In the genomic region with DNA sequence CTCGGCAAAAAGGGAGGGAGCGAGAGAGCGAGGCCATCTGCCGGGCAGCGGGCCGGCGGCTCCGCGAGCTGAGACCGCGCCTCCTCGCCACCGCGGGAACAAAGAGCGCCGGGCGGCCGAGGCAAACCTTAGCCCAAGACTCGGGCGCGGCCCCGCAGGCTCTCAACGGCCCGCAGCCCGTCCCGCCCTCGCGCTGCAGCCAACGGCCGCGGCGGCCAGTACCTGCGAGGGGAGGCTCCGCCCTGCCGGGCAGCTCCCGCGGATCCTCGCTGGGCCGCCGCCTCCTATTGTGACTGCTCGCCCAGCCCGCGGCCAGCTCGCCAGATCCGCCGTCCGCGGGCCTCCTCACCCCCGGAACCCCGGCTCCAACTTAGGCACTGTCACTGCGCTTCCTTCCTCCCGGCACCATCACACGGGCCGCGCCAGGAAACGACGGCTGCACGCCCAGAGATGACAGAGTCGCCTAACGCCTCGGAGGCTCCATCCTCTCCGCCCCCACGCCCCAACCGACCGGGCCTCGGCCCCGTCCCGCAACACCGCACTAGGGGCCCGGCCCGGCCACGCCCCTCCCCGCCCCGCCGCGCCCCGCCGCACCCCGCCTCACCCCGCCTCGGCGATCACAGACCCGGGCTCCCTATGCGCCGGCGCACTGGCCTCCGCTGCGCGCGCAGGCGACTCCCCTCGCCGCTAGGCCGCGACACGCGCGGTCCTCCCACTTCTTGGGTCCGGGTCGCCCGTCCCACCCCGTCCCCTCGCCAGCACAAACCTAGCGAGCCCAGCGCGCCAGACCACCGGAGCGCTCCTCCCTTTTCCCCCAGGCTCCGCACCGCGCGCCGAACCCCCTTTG, we compare ENCODE assay signal across 8 cellular contexts. TPM values are rescaled to one million over a fixed set of nuclear protein-coding genes. Genes with fewer than 3 reads are reported as not detected.
DNase-seq lines count a peak whose midpoint lies in the region; ATAC-seq, FAIRE-seq and TF ChIP-seq lines count a peak whose summit lies in the region.

No MANE protein-coding gene starts in this region.

- FAIRE-seq in GM12891 (lab: Jason Lieb, UNC): peak; percentile 98

- peaks cover 4 to 12% of the 10 kb centered on the region in 2 donors for H3K4me1 ChIP-seq in adrenal gland (replicated peaks in 1 of 2)
- H3K4me1 ChIP-seq in prostate gland (replicated peaks): peaks cover 4% of the 10 kb centered on the region

- TF ChIP-seq POLR2A in GM12891 (IDR thresholded peaks at IDR 0.05; ENCODE audit: low read depth, low read length) (peak; percentile 72), adrenal gland (IDR thresholded peaks at IDR 0.05) (peak; percentile 47 to 81), prostate gland (IDR thresholded peaks at IDR 0.05) (peak; percentile 52)

- H3K27ac ChIP-seq in adrenal gland (peak overlapping the region; percentile 80 to 97 (median 89)), prostate gland (peak overlapping the region; percentile 97 to 98)

- WGBS in adrenal gland, 4 donors: 0 to 1% (median 0%) methylated on average over 20 to 113 of the region's 113 CpGs
- 1% methylated on average over 65 of the region's 113 CpGs for whole genome bisulfite sequencing in prostate gland

- intact Hi-C loops in adrenal gland (cut with DNase I) (no loop called here), left cardiac atrium (cut with DNase I) (loop anchor here (5.0 kb wide), 3 partner anchors 47 to 157 kb away; no protein-coding TSS in a partner anchor), prostate gland (cut with DNase I) (loop anchor here (5.0 kb wide), 2 partner anchors 87 to 143 kb away; a partner anchor contains a TSS)

- peak; percentile 65 for ATAC-seq in HG02763 (IDR thresholded peaks at IDR 0.05; ENCODE audit: unreplicated experiment)
- ATAC-seq in left cardiac atrium: peak; percentile 95 to 96

- TF ChIP-seq CTCF in adrenal gland (IDR thresholded peaks at IDR 0.05) (peak in 2 of 6 experiments; percentile 15 to 34), prostate gland (IDR thresholded peaks at IDR 0.05) (peak in 2 of 4 experiments; percentile 25 to 44)

- DNase-seq in GM12891 (ENCODE audit: insufficient read length, low spot score) (peak; percentile 86), NCI-H1417 (lab: John Stamatoyannopoulos, UW) (peak; percentile 81 to 92 (median 88)), T follicular helper cell (ENCODE audit: low read depth) (peak; percentile 90), adrenal gland (peak; percentile 79 to 91 (median 88)), left cardiac atrium (peak; percentile 89), prostate gland (ENCODE audit: low spot score) (peak; percentile 87), ureter (ENCODE audit: low spot score) (peak; percentile 87)

- no peaks in the 10 kb centered on the region for H3K36me3 ChIP-seq in adrenal gland (replicated peaks in 1 of 2)
- H3K36me3 ChIP-seq in prostate gland: no peaks in the 10 kb centered on the region

- no peaks in the 10 kb centered on the region for H3K27me3 ChIP-seq in adrenal gland
- H3K27me3 ChIP-seq in prostate gland (replicated peaks; ENCODE audit: insufficient read depth): no peaks in the 10 kb centered on the region

- H3K4me3 ChIP-seq in adrenal gland: peak overlapping the region; percentile 2 to 98 (median 84)
- peak overlapping the region; percentile 79 to 82 for H3K4me3 ChIP-seq in prostate gland

- no peaks in the 10 kb centered on the region for H3K9me3 ChIP-seq in adrenal gland (replicated peaks in 1 of 3)
- H3K9me3 ChIP-seq in prostate gland: no peaks in the 10 kb centered on the region

TF ChIP-seq in GM12891, 5 proteins besides CTCF, POLR2A, EP300 and RAD21:
- 0 out of 2 replicates have a peak, but pooled peaks have one; percentile 4 for TF ChIP-seq TAF1 (IDR thresholded peaks at IDR 0.05; ENCODE audit: low read depth, low read length)
- TF ChIP-seq POLR2AphosphoS5 (IDR thresholded peaks at IDR 0.05; ENCODE audit: low read depth, low read length): peak; percentile 78
- peak; percentile 11; the same call in 1 of the 2 replicates for TF ChIP-seq SPI1 (IDR thresholded peaks at IDR 0.05; ENCODE audit: low read depth, low read length)
- TF ChIP-seq POU2F2 (IDR thresholded peaks at IDR 0.05; ENCODE audit: low read depth, low read length): no peak
- TF ChIP-seq PAX5 (IDR thresholded peaks at IDR 0.05; ENCODE audit: insufficient read depth, low read length, severe bottlenecking): no peak
TF ChIP-seq in GM12891: peak in this region for 3.

RNA-seq across cellular contexts. Expression of a gene that starts 0.5 kb away (rescaled TPM):
- 9.6 TPM for polyA plus RNA-seq in GM12891 (2012; ENCODE audit: low read depth, missing spikeins)
- total RNA-seq in adrenal gland: 10 to 100 TPM; 14.9 to 43.7 (median 33.3) TPM
- 10 to 100 TPM in 1 of 3 donors, 1 to 10 TPM in 2; 5.4 to 19.1 (median 9.3) TPM for polyA plus RNA-seq in adrenal gland
- total RNA-seq in left cardiac atrium: 10 to 100 TPM; 25.4 to 29.6 TPM
- total RNA-seq in prostate gland: 10 to 100 TPM; 27.8 to 99.6 TPM
- total RNA-seq in ureter: 54.4 TPM

Comparison
In these comparisons a context has a peak if more than half of its experiments do, and no peak if none do; other contexts are left out.
1. Peak in every context shown above with its lines: DNase-seq, ATAC-seq, H3K4me3 ChIP-seq and H3K27ac ChIP-seq.
2. intact Hi-C loops: an anchor here in left cardiac atrium (5.0 kb wide) and prostate gland (5.0 kb wide); none called in adrenal gland.